Comparison of ENCODE assay signal across 19 cellular contexts in the genomic region with DNA sequence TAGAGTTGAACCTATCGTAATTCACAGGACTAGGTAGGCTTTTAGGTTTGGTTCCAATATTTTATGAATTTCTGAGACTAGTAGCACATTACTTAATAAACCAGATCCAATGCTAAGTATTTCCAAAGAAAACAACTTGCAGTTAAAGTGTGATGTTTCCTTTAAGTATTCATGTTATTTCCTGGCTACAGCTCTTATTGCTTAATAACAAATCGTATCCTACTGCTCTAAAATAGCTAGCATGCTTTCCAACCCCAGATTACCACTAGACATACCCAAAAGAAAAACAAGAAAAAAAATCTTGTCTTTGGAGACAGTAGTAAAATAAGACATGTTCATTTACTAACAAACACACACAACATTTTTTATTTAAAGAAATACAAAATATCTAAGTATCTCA. TPM values are rescaled to one million over a fixed set of nuclear protein-coding genes. Genes with fewer than 3 reads are reported as not detected.
"Had no signal": no experiment of that assay in that cellular context is flagged by ENCODE, and none has a peak within 500 bp of the region (broad histone marks: within the 10 kb centered on the region; RNA-seq: fewer than 3 reads in every experiment).

No MANE protein-coding gene starts in this region.

- H3K9me3 Mint-ChIP-seq: activated CD4-positive, alpha-beta memory T cell treated with anti-CD3 and anti-CD28 coated beads, Interleukin-2, amount 10 ng/mL, durations not matched to agents 7 days and 5 days; activated T-cell treated with anti-CD3 and anti-CD28 coated beads, Interleukin-2, amount 50 U/mL, for 72 hours; WTC11 had no signal

- H3K27ac Mint-ChIP-seq: activated CD4-positive, alpha-beta memory T cell treated with anti-CD3 and anti-CD28 coated beads, Interleukin-2, amount 10 ng/mL, durations not matched to agents 7 days and 5 days; activated naive CD8-positive, alpha-beta T cell; activated T-cell treated with anti-CD3 and anti-CD28 coated beads, Interleukin-2, amount 50 U/mL, for 72 hours; T-helper 17 cell; WTC11 had no signal

- H3K4me1 Mint-ChIP-seq: activated CD4-positive, alpha-beta memory T cell treated with anti-CD3 and anti-CD28 coated beads, Interleukin-2, amount 10 ng/mL, durations not matched to agents 7 days and 5 days; T-helper 17 cell; WTC11 had no signal

- H3K27me3 ChIP-seq: gastroesophageal sphincter, heart right ventricle, sigmoid colon, suprapubic skin had no signal

- ATAC-seq: activated T-cell treated with anti-CD3 and anti-CD28 coated beads, Interleukin-2, amount 50 U/mL, for 72 hours; gastroesophageal sphincter; heart right ventricle; stimulated activated naive CD8-positive, alpha-beta T cell treated with anti-CD3 and anti-CD28 coated beads, Interleukin-15, Interleukin-2, amounts not matched to agents 100 U/mL and 50 U/mL, for 24 hours; T-helper 17 cell; WTC11 had no signal

- H3K9me3 ChIP-seq: gastroesophageal sphincter, heart right ventricle, sigmoid colon, suprapubic skin had no signal

- H3K36me3 Mint-ChIP-seq: activated naive CD8-positive, alpha-beta T cell; WTC11 had no signal

- H3K4me1 ChIP-seq: gastroesophageal sphincter, heart right ventricle, parathyroid adenoma, sigmoid colon, suprapubic skin had no signal

- H3K27ac ChIP-seq: gastroesophageal sphincter, heart right ventricle, parathyroid adenoma, sigmoid colon, suprapubic skin had no signal

- H3K36me3 ChIP-seq: gastroesophageal sphincter, heart right ventricle, sigmoid colon, suprapubic skin had no signal

- H3K27me3 Mint-ChIP-seq: activated CD4-positive, alpha-beta memory T cell treated with anti-CD3 and anti-CD28 coated beads, Interleukin-2, amount 10 ng/mL, durations not matched to agents 7 days and 5 days; T-helper 17 cell had no signal

- H3K9ac ChIP-seq: parathyroid adenoma had no signal

- DNase-seq: activated CD4-positive, alpha-beta memory T cell treated with anti-CD3 and anti-CD28 coated beads, Interleukin-2, amount 10 ng/mL, durations not matched to agents 7 days and 5 days; activated CD4-positive, alpha-beta T cell treated with anti-CD3 and anti-CD28 coated beads for 4 hours; activated gamma-delta T cell; activated T-cell treated with anti-CD3 and anti-CD28 coated beads, Interleukin-2, amount 50 U/mL, for 72 hours; heart right ventricle; sigmoid colon; stimulated activated CD4-positive, alpha-beta T cell treated with anti-CD3 and anti-CD28 coated beads, Interleukin-2, amount 100 ng/mL, for 48 hours; stimulated activated naive CD8-positive, alpha-beta T cell treated with anti-CD3 and anti-CD28 coated beads, Interleukin-15, Interleukin-2, amounts not matched to agents 100 U/mL and 50 U/mL, for 24 hours; T-helper 17 cell had no signal

- H3K4me3 Mint-ChIP-seq: activated CD4-positive, alpha-beta memory T cell treated with anti-CD3 and anti-CD28 coated beads, Interleukin-2, amount 10 ng/mL, durations not matched to agents 7 days and 5 days; activated naive CD8-positive, alpha-beta T cell; activated T-cell treated with anti-CD3 and anti-CD28 coated beads, Interleukin-2, amount 50 U/mL, for 72 hours; T-helper 17 cell; WTC11 had no signal

- H3K4me3 ChIP-seq: coronary artery, gastroesophageal sphincter, heart right ventricle, lung, sigmoid colon, suprapubic skin had no signal

- H2AFZ ChIP-seq: parathyroid adenoma had no signal

- H3K79me2 ChIP-seq: parathyroid adenoma had no signal

RNA-seq across cellular contexts. Expression of gene KRTAP27-1, which starts 0.9 kb away (rescaled TPM):
- total RNA-seq: activated CD4-positive, alpha-beta memory T cell treated with anti-CD3 and anti-CD28 coated beads, Interleukin-2, amount 10 ng/mL, durations not matched to agents 7 days and 5 days; activated T-cell treated with anti-CD3 and anti-CD28 coated beads, Interleukin-2, amount 50 U/mL, for 72 hours; cardiac septum; endothelial cell of umbilical vein; fibroblast of lung; gastroesophageal sphincter; heart right ventricle; lung; sigmoid colon; suprapubic skin; T-helper 17 cell; WTC11 had no signal
- polyA plus RNA-seq: endothelial cell of umbilical vein, fibroblast of lung, heart right ventricle, lung, sigmoid colon had no signal

RNA-seq across cellular contexts. Expression of gene KRTAP23-1, which starts 11.8 kb away (rescaled TPM):
- total RNA-seq: activated CD4-positive, alpha-beta memory T cell treated with anti-CD3 and anti-CD28 coated beads, Interleukin-2, amount 10 ng/mL, durations not matched to agents 7 days and 5 days; activated T-cell treated with anti-CD3 and anti-CD28 coated beads, Interleukin-2, amount 50 U/mL, for 72 hours; cardiac septum; endothelial cell of umbilical vein; fibroblast of lung; gastroesophageal sphincter; heart right ventricle; lung; sigmoid colon; suprapubic skin; T-helper 17 cell; WTC11 had no signal
- polyA plus RNA-seq: endothelial cell of umbilical vein, fibroblast of lung, heart right ventricle, lung, sigmoid colon had no signal

RNA-seq across cellular contexts. Expression of gene KRTAP26-1, which starts 16.5 kb away (rescaled TPM):
- total RNA-seq: activated CD4-positive, alpha-beta memory T cell treated with anti-CD3 and anti-CD28 coated beads, Interleukin-2, amount 10 ng/mL, durations not matched to agents 7 days and 5 days; activated T-cell treated with anti-CD3 and anti-CD28 coated beads, Interleukin-2, amount 50 U/mL, for 72 hours; cardiac septum; endothelial cell of umbilical vein; fibroblast of lung; gastroesophageal sphincter; heart right ventricle; lung; sigmoid colon; T-helper 17 cell; WTC11 had no signal
- polyA plus RNA-seq: endothelial cell of umbilical vein, fibroblast of lung, heart right ventricle, lung, sigmoid colon had no signal

RNA-seq across cellular contexts. Expression of gene KRTAP13-2, which starts 35.5 kb away (rescaled TPM):
- total RNA-seq: activated CD4-positive, alpha-beta memory T cell treated with anti-CD3 and anti-CD28 coated beads, Interleukin-2, amount 10 ng/mL, durations not matched to agents 7 days and 5 days; activated T-cell treated with anti-CD3 and anti-CD28 coated beads, Interleukin-2, amount 50 U/mL, for 72 hours; cardiac septum; endothelial cell of umbilical vein; fibroblast of lung; gastroesophageal sphincter; heart right ventricle; lung; sigmoid colon; T-helper 17 cell; WTC11 had no signal
- polyA plus RNA-seq: endothelial cell of umbilical vein, fibroblast of lung, heart right ventricle, lung had no signal

RNA-seq across cellular contexts. Expression of gene KRTAP25-1, which starts 47.3 kb away (rescaled TPM):
- total RNA-seq: activated CD4-positive, alpha-beta memory T cell treated with anti-CD3 and anti-CD28 coated beads, Interleukin-2, amount 10 ng/mL, durations not matched to agents 7 days and 5 days; activated T-cell treated with anti-CD3 and anti-CD28 coated beads, Interleukin-2, amount 50 U/mL, for 72 hours; cardiac septum; endothelial cell of umbilical vein; fibroblast of lung; gastroesophageal sphincter; heart right ventricle; lung; sigmoid colon; suprapubic skin; T-helper 17 cell; WTC11 had no signal
- polyA plus RNA-seq: endothelial cell of umbilical vein, fibroblast of lung, heart right ventricle, lung, sigmoid colon had no signal
